Comparison of ENCODE assay signal across 8 cellular contexts in genomic region chr19:57934820-57935665, GRCh38. TPM values are rescaled to one million over a fixed set of nuclear protein-coding genes. Genes with fewer than 3 reads are reported as not detected.
DNase-seq lines count a peak whose midpoint lies in the region; ATAC-seq and TF ChIP-seq lines count a peak whose summit lies in the region.

Gene ZNF418 (minus strand): TSS chr19:57935402. CDS start chr19:57933822, 1,580 bp downstream.

- TF ChIP-seq CTCF in fibroblast of lung (conservative IDR thresholded peaks at IDR 0.05 in 1 of 2, IDR thresholded peaks at IDR 0.05 in 1 of 2; ENCODE audit: low read depth in 1 of 2, low read length in 2 of 2) = no peak

- H4K20me1 ChIP-seq in fibroblast of lung (ENCODE audit: control insufficient read depth, extremely low read depth, insufficient read depth, low read length) = no peaks in the 10 kb centered on the region

- H3K36me3 ChIP-seq in fibroblast of lung (ENCODE audit: control insufficient read depth, insufficient read depth, low read length) = no peaks in the 10 kb centered on the region
- peaks cover 3 to 4% of the 10 kb centered on the region in 2 donors for H3K36me3 ChIP-seq in mucosa of rectum (ENCODE audit: control insufficient read depth in 2 of 2, insufficient read depth in 2 of 2, low read length in 2 of 2)

- H3K9ac ChIP-seq in fibroblast of lung (ENCODE audit: insufficient read depth, low read length) (peak within 1 kb of the TSS; percentile 66), mucosa of rectum (ENCODE audit: low read depth in 1 of 2, low read length in 2 of 2) (peak within 1 kb of the TSS; percentile 41 to 50)

- no peaks in the 10 kb centered on the region for H3K4me1 ChIP-seq in fibroblast of lung (ENCODE audit: control insufficient read depth, extremely low read depth, insufficient read depth, low read length)
- no peaks in the 10 kb centered on the region for H3K4me1 ChIP-seq in mucosa of rectum (ENCODE audit: control insufficient read depth in 2 of 2, insufficient read depth in 2 of 2, low read length in 2 of 2)

- peak within 1 kb of the TSS; percentile 81 for H3K4me2 ChIP-seq in fibroblast of lung (ENCODE audit: extremely low read depth, insufficient read depth, low read length)

- ATAC-seq in HG03139 (IDR thresholded peaks at IDR 0.05; ENCODE audit: unreplicated experiment) = no peak

- H3K27ac ChIP-seq in fibroblast of lung (ENCODE audit: insufficient read depth, low read length) (peak within 1 kb of the TSS; percentile 8), mucosa of rectum (ENCODE audit: low read depth in 2 of 2, low read length in 2 of 2) (no peak within 1 kb of the TSS), substantia nigra (ENCODE audit: low read depth, low read length, poor library complexity, severe bottlenecking) (peak within 1 kb of the TSS; percentile 77)

- H3K27me3 ChIP-seq in fibroblast of lung (ENCODE audit: control insufficient read depth, insufficient read depth, low read length) = no peaks in the 10 kb centered on the region
- no peaks in the 10 kb centered on the region for H3K27me3 ChIP-seq in mucosa of rectum (ENCODE audit: control insufficient read depth in 2 of 2, insufficient read depth in 2 of 2, low read length in 2 of 2)

- H3K9me3 ChIP-seq in fibroblast of lung (ENCODE audit: control insufficient read depth, insufficient read depth, low read depth, low read length) = no peaks in the 10 kb centered on the region
- H3K9me3 ChIP-seq in mucosa of rectum (ENCODE audit: control insufficient read depth in 2 of 2, low read length in 2 of 2) = peaks cover 24 to 31% of the 10 kb centered on the region in 2 donors

- H2AFZ ChIP-seq in fibroblast of lung (ENCODE audit: low read length) = peak within 1 kb of the TSS; percentile 83

- H3K79me2 ChIP-seq in fibroblast of lung (ENCODE audit: control insufficient read depth, insufficient read depth, low read length) = no peaks in the 10 kb centered on the region

- H3K4me3 ChIP-seq in GM08714 (ENCODE audit: low read length) = peak within 1 kb of the TSS; percentile 74; the same call in 1 of the 2 replicates
- peak within 1 kb of the TSS; percentile 64 to 92 (median 80) for H3K4me3 ChIP-seq in fibroblast of lung (replicated peaks in 1 of 4; ENCODE audit: control extremely low read depth in 1 of 4, insufficient read depth in 1 of 4, low read depth in 3 of 4, low read length in 4 of 4)
- H3K4me3 ChIP-seq in mucosa of rectum (ENCODE audit: low read length in 2 of 2) = peak within 1 kb of the TSS; percentile 60 to 70

- DNase-seq in KG1 (lab: John Stamatoyannopoulos, UW) = peak; percentile 70
- peak; percentile 43 to 50 for DNase-seq in activated T-cell treated with anti-CD3 and anti-CD28 coated beads, Interleukin-2, amount 50 U/mL, for 48 hours
- DNase-seq in fibroblast of lung (ENCODE audit: low read depth in 2 of 2) = peak; percentile 88 to 89
- DNase-seq in substantia nigra (lab: John Stamatoyannopoulos, UW) = peak in 48 of 49 donors; percentile 18 to 89 (median 58)
- DNase-seq in RKO (ENCODE audit: low spot score) = no peak

RNA-seq across cellular contexts. Expression of gene ZNF418, which starts in this region (rescaled TPM):
- total RNA-seq in fibroblast of lung = 8.2 and 8.4 TPM in 2 replicates
- 2.2 and 3.3 TPM in 2 replicates for polyA plus RNA-seq in fibroblast of lung
- polyA plus RNA-seq in fibroblast of lung (2012) = 1.2 and 2.0 TPM in 2 replicates
- 0.82 TPM in 1 of 2 replicates, not detected in the other for polyA minus RNA-seq in fibroblast of lung (ENCODE audit: low replicate concordance)

Comparison
In these comparisons a context has a peak if more than half of its experiments do, and no peak if none do; other contexts are left out.
1. H3K27ac ChIP-seq: peak in fibroblast of lung (single experiment) and substantia nigra (single experiment); none in mucosa of rectum (0 of 2).
2. Peak in every context shown above with its lines, with median percentiles within 50 percentile points of each other: H3K4me3 ChIP-seq.